Comparison of ENCODE assay signal across 17 cellular contexts in genomic region chr19:46981296-46981695, GRCh38. TPM values are rescaled to one million over a fixed set of nuclear protein-coding genes. Genes with fewer than 3 reads are reported as not detected.
DNase-seq lines count a peak whose midpoint lies in the region; ATAC-seq and TF ChIP-seq lines count a peak whose summit lies in the region.
"Had no signal": no experiment of that assay in that cellular context is flagged by ENCODE, and none has a peak within 500 bp of the region (broad histone marks: within the 10 kb centered on the region; RNA-seq: fewer than 3 reads in every experiment).

No MANE protein-coding gene starts in this region.

- H3K27ac ChIP-seq in layer of hippocampus (ENCODE audit: low read depth, low read length), result peak overlapping the region; percentile 73
- peak overlapping the region in 3 of 5 donors; percentile 4 to 47 (median 14) for H3K27ac ChIP-seq in stomach
- no peak overlapping the region for H3K27ac ChIP-seq in MM.1S (ENCODE audit: low read length)

- no peaks in the 10 kb centered on the region for H3F3A ChIP-seq in MM.1S (ENCODE audit: insufficient read depth, low read length)

- H3K27me3 ChIP-seq in layer of hippocampus (ENCODE audit: control insufficient read depth, insufficient read depth, low read length) (no peaks in the 10 kb centered on the region), stomach (no peaks in the 10 kb centered on the region), MM.1S (replicated peaks; ENCODE audit: insufficient read depth, low read length) (no peaks in the 10 kb centered on the region)

- H3K27me3 Mint-ChIP-seq in WTC11 (ENCODE audit: low read depth), result no peaks in the 10 kb centered on the region
- H3K27me3 Mint-ChIP-seq: activated naive CD8-positive, alpha-beta T cell treated with anti-CD3 and anti-CD28 coated beads, Interleukin-2, amount 50 U/mL, for 24 hours had no signal

- H3K4me1 ChIP-seq in stomach (peaks cover 33 to 87% (median 65%) of the 10 kb centered on the region in 4 donors), MM.1S (ENCODE audit: low read length) (peaks cover 12% of the 10 kb centered on the region)

- no peaks in the 10 kb centered on the region for H3K9me2 ChIP-seq in MM.1S (replicated peaks; ENCODE audit: insufficient read depth, low read length)

- H3K4me1 Mint-ChIP-seq in WTC11, result peaks cover 33% of the 10 kb centered on the region

- TF ChIP-seq CTCF in WTC11 (IDR thresholded peaks at IDR 0.05) (no peak), stomach (IDR thresholded peaks at IDR 0.05) (no peak), MM.1S (IDR thresholded peaks at IDR 0.05; ENCODE audit: low read length) (no peak)

- no peak overlapping the region for H3K9ac ChIP-seq in MM.1S (ENCODE audit: low read length)

- no peaks in the 10 kb centered on the region for H4K20me1 ChIP-seq in MM.1S (ENCODE audit: insufficient read depth, low read length)

- H3K9me3 ChIP-seq in stomach, result no peaks in the 10 kb centered on the region
- no peaks in the 10 kb centered on the region for H3K9me3 ChIP-seq in MM.1S (replicated peaks; ENCODE audit: insufficient read depth, low read length)

- TF ChIP-seq EP300 in stomach (IDR thresholded peaks at IDR 0.05), result no peak

- H3K4me3 ChIP-seq in stomach (no peak overlapping the region), MM.1S (ENCODE audit: low read length) (no peak overlapping the region)

- intact Hi-C loops in stomach (cut with DNase I; ENCODE audit: low total_unique reads), result no loop called here

- no peaks in the 10 kb centered on the region for H3K36me3 Mint-ChIP-seq in WTC11

- POLR2A ChIA-PET in WTC11 (lab: Charles Lee), result no interaction called here

- DNase-seq in SIG-M5 treated with dmso at 0.1 percent for 504 hours (lab: John Stamatoyannopoulos, UW; ENCODE audit: unreplicated experiment), result peak; percentile 24
- DNase-seq in SIG-M5 (lab: John Stamatoyannopoulos, UW), result no peak
- no peak for DNase-seq in WTC11 (ENCODE audit: low spot score)
- no peak for DNase-seq in stomach
- no peak for DNase-seq in MM.1S
- no peak for DNase-seq in COLO668 (lab: John Stamatoyannopoulos, UW; ENCODE audit: unreplicated experiment)
- DNase-seq: activated CD8-positive, alpha-beta memory T cell treated with anti-CD3 and anti-CD28 coated beads, Interleukin-2, amount 50 U/mL, for 4 hours; activated naive CD8-positive, alpha-beta T cell treated with anti-CD3 and anti-CD28 coated beads, Interleukin-2, amount 50 U/mL, for 24 hours; effector CD8-positive, alpha-beta T cell; kidney glomerular epithelial cell; NCI-H1105 treated with DMSO at 0.1 percent for 48 hours; NCI-H510A treated with DMSO at 0.1 percent for 48 hours; trophoblast cell had no signal

- ATAC-seq in WTC11, result no peak
- ATAC-seq in GM21529 (IDR thresholded peaks at IDR 0.05; ENCODE audit: unreplicated experiment), result no peak
- ATAC-seq: activated naive CD8-positive, alpha-beta T cell treated with anti-CD3 and anti-CD28 coated beads, Interleukin-2, amount 50 U/mL, for 24 hours had no signal

- no peak for TF ChIP-seq POLR2A in stomach (IDR thresholded peaks at IDR 0.05)

- 63 to 76% (median 66%) methylated on average over 5 of the region's 5 CpGs for WGBS in stomach, 5 donors

- no peaks in the 10 kb centered on the region for H3K79me2 ChIP-seq in MM.1S (ENCODE audit: low read length)

- H3K27ac Mint-ChIP-seq in WTC11, result peak overlapping the region; percentile 46; the same call in 1 of the 2 replicates

- H3K4me3 Mint-ChIP-seq in WTC11, result no peak overlapping the region
- H3K4me3 Mint-ChIP-seq: activated naive CD8-positive, alpha-beta T cell treated with anti-CD3 and anti-CD28 coated beads, Interleukin-2, amount 50 U/mL, for 24 hours had no signal

- no peaks in the 10 kb centered on the region for H3K9me3 Mint-ChIP-seq in WTC11
- H3K9me3 Mint-ChIP-seq: activated naive CD8-positive, alpha-beta T cell treated with anti-CD3 and anti-CD28 coated beads, Interleukin-2, amount 50 U/mL, for 24 hours had no signal

- H2AFZ ChIP-seq in MM.1S (ENCODE audit: low read length), result no peak overlapping the region

- CTCF ChIA-PET in WTC11 (lab: Charles Lee), result interaction anchor here (0.5 kb wide), 1 partner anchor 213 kb away, joined by 3 read pairs; no protein-coding TSS in a partner anchor

- H3K4me2 ChIP-seq in MM.1S (ENCODE audit: low read depth, low read length), result no peak overlapping the region

- H3K36me3 ChIP-seq in stomach, result no peaks in the 10 kb centered on the region
- no peaks in the 10 kb centered on the region for H3K36me3 ChIP-seq in MM.1S (replicated peaks; ENCODE audit: insufficient read depth, low read length)

TF ChIP-seq in WTC11, 78 proteins besides CTCF, POLR2A, EP300 and RAD21:
- TF ChIP-seq CBFB (CRISPR knock-in tag; IDR thresholded peaks at IDR 0.05; ENCODE audit: low read depth) (no peak), PRRX2 (CRISPR knock-in tag; IDR thresholded peaks at IDR 0.05) (no peak), TP53 (CRISPR knock-in tag; IDR thresholded peaks at IDR 0.05) (no peak), PREB (CRISPR knock-in tag; IDR thresholded peaks at IDR 0.05; ENCODE audit: borderline replicate concordance) (no peak), GTF2I (CRISPR knock-in tag; conservative IDR thresholded peaks at IDR 0.05) (no peak), NFE2L1 (CRISPR knock-in tag; IDR thresholded peaks at IDR 0.05) (no peak), USF2 (CRISPR knock-in tag; IDR thresholded peaks at IDR 0.05) (no peak), SMAD3 (CRISPR knock-in tag; IDR thresholded peaks at IDR 0.05; ENCODE audit: borderline replicate concordance) (no peak)

RNA-seq across cellular contexts. Expression of gene NPAS1, which starts 38.3 kb away (rescaled TPM):
- total RNA-seq in WTC11 (2021), result 6.8 to 11.1 TPM (median 10.3 TPM) in 3 replicates
- 1 to 10 TPM in 1 of 5 donors, under 1 TPM in 1, not detected in 3; 0.72 to 2.3 TPM for total RNA-seq in stomach
- 1 to 10 TPM; 1.1 to 8.9 (median 1.1) TPM for polyA plus RNA-seq in stomach
- total RNA-seq: RPMI7951 had no signal
- polyA plus RNA-seq: neural cell had no signal
